In genomic region chr19:41563847-41564514, GRCh38 we compare ENCODE assay signal across 9 cellular contexts. TPM values are rescaled to one million over a fixed set of nuclear protein-coding genes. Genes with fewer than 3 reads are reported as not detected.
DNase-seq lines count a peak whose midpoint lies in the region; ATAC-seq and TF ChIP-seq lines count a peak whose summit lies in the region.
"Had no signal": no experiment of that assay in that cellular context is flagged by ENCODE, and none has a peak within 500 bp of the region (broad histone marks: within the 10 kb centered on the region; RNA-seq: fewer than 3 reads in every experiment).

No MANE protein-coding gene starts in this region.

- WGBS in upper lobe of left lung, 2 donors: 22% methylated on average over 16 to 18 of the region's 19 CpGs

- peaks cover 96% of the 10 kb centered on the region for H3K27me3 ChIP-seq in left ventricle myocardium inferior (ENCODE audit: low read depth)
- peaks cover 0 to 18% of the 10 kb centered on the region in 2 donors for H3K27me3 ChIP-seq in right atrium auricular region
- peaks cover 78% of the 10 kb centered on the region for H3K27me3 ChIP-seq in foreskin keratinocyte
- peaks cover 0 to 20% (median 10%) of the 10 kb centered on the region in 4 donors for H3K27me3 ChIP-seq in upper lobe of left lung

- DNase-seq in left ventricle myocardium inferior (no peak), right atrium auricular region (ENCODE audit: low spot score) (no peak), foreskin keratinocyte (no peak), upper lobe of left lung (no peak), MV-4-11 (lab: John Stamatoyannopoulos, UW) (no peak)
- DNase-seq in activated CD4-positive, alpha-beta T cell treated with anti-CD3 and anti-CD28 coated beads for 4 hours: peak; percentile 46 to 53
- no peak for DNase-seq in NK-92 treated with Interleukin-12 subunit alpha and Interleukin-12 subunit beta, amount 100 ng/mL, for 24 hours (lab: John Stamatoyannopoulos, UW)

- TF ChIP-seq CTCF in left ventricle myocardium inferior (IDR thresholded peaks at IDR 0.05; ENCODE audit: borderline replicate concordance) (no peak), right atrium auricular region (IDR thresholded peaks at IDR 0.05) (no peak), foreskin keratinocyte (conservative IDR thresholded peaks at IDR 0.05) (no peak), upper lobe of left lung (IDR thresholded peaks at IDR 0.05) (no peak)

- no peak overlapping the region for H3K27ac ChIP-seq in left ventricle myocardium inferior (replicated peaks)
- no peak overlapping the region for H3K27ac ChIP-seq in right atrium auricular region
- H3K27ac ChIP-seq in foreskin keratinocyte: no peak overlapping the region
- no peak overlapping the region for H3K27ac ChIP-seq in upper lobe of left lung
- H3K27ac ChIP-seq: skin epidermis had no signal

- peak; percentile 41 for ATAC-seq in foreskin keratinocyte
- ATAC-seq in upper lobe of left lung (ENCODE audit: low FRiP score in 2 of 2): peak; percentile 15 to 29
- no peak for ATAC-seq in GM21528 (IDR thresholded peaks at IDR 0.05; ENCODE audit: low FRiP score, unreplicated experiment)

- no peak for TF ChIP-seq EP300 in upper lobe of left lung (IDR thresholded peaks at IDR 0.05)

- H3K36me3 ChIP-seq in left ventricle myocardium inferior: no peaks in the 10 kb centered on the region
- no peaks in the 10 kb centered on the region for H3K36me3 ChIP-seq in right atrium auricular region
- no peaks in the 10 kb centered on the region for H3K36me3 ChIP-seq in upper lobe of left lung

- H3K4me1 ChIP-seq in left ventricle myocardium inferior (peaks cover 20% of the 10 kb centered on the region), right atrium auricular region (peaks cover 0 to 19% of the 10 kb centered on the region in 2 donors), foreskin keratinocyte (no peaks in the 10 kb centered on the region), upper lobe of left lung (peaks cover 16 to 27% (median 23%) of the 10 kb centered on the region in 4 donors)

- no peak for TF ChIP-seq POLR2A in upper lobe of left lung (IDR thresholded peaks at IDR 0.05)

- H3K4me3 ChIP-seq in left ventricle myocardium inferior (peak overlapping the region; percentile 46), right atrium auricular region (no peak overlapping the region), upper lobe of left lung (peak overlapping the region in 2 of 4 donors; percentile 18 to 21)
- H3K4me3 ChIP-seq: skin epidermis had no signal

- peaks cover 6% of the 10 kb centered on the region for H3K9me3 ChIP-seq in left ventricle myocardium inferior (replicated peaks)
- H3K9me3 ChIP-seq in right atrium auricular region: peaks cover 0 to 8% of the 10 kb centered on the region in 2 donors
- no peaks in the 10 kb centered on the region for H3K9me3 ChIP-seq in upper lobe of left lung

- intact Hi-C loops in left ventricle myocardium inferior (cut with micrococcal nuclease): loop anchor here (10.0 kb wide), 1 partner anchor 109 kb away; no protein-coding TSS in a partner anchor

RNA-seq across cellular contexts. Expression of gene CEACAM21, which starts 12.0 kb away (rescaled TPM):
- total RNA-seq in left ventricle myocardium inferior (0.60 TPM), right atrium auricular region (1 to 10 TPM in 1 of 2 donors, not detected in 1; 1.3 TPM), foreskin keratinocyte (not detected in 2 replicates), upper lobe of left lung (10 to 100 TPM in 4 of 6 donors, 1 to 10 TPM in 2; 2.3 to 22.4 (median 16.3) TPM)
- not detected in 2 replicates for polyA plus RNA-seq in foreskin keratinocyte

Comparison
In these comparisons a context has a peak if more than half of its experiments do, and no peak if none do; other contexts are left out.
1. DNase-seq: peak in activated CD4-positive, alpha-beta T cell treated with anti-CD3 and anti-CD28 coated beads for 4 hours (2 of 2); none in left ventricle myocardium inferior (single experiment), right atrium auricular region (single experiment), foreskin keratinocyte (0 of 2), upper lobe of left lung (0 of 2), NK-92 treated with Interleukin-12 subunit alpha and Interleukin-12 subunit beta, amount 100 ng/mL, for 24 hours (single experiment) and MV-4-11 (single experiment).